In the genomic region with DNA sequence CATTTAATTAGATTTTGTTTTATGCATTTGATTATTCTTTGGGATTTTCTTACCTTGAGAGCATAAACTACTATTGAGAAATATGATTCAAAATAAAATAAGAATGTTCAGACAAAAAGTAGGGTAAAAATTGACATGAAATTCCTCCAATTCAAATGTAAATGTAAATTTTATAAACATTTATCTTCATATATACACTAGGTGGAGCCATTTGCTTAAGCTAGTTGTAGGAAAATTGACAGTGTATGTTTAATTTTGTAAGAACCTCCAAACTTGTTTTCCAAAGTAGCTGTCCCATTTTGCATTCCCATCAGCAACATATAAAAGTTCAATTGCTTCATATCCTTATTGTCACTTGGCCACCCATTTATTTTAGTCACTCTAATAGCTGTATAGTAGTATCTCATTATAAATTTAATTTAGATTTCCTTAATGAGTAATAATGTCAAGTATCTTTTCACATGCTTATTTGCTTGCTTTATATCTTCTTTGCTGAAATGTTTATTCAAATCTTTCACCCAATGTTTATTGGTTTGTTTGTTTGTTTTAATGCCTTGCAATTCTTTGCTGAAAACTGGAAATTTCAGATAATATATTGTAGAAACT, we compare ENCODE assay signal across 9 cellular contexts. TPM values are rescaled to one million over a fixed set of nuclear protein-coding genes. Genes with fewer than 3 reads are reported as not detected.
DNase-seq lines count a peak whose midpoint lies in the region; ATAC-seq, FAIRE-seq and TF ChIP-seq lines count a peak whose summit lies in the region.
"Had no signal": no experiment of that assay in that cellular context is flagged by ENCODE, and none has a peak within 500 bp of the region (broad histone marks: within the 10 kb centered on the region; RNA-seq: fewer than 3 reads in every experiment).

No MANE protein-coding gene starts in this region.

- ATAC-seq in Right ventricle myocardium superior (ENCODE audit: poor library complexity) (no peak), upper lobe of right lung (no peak), GM18870 (IDR thresholded peaks at IDR 0.05; ENCODE audit: unreplicated experiment) (no peak)

- FAIRE-seq in endometrium (lab: Jason Lieb, UNC): peak; percentile 21
- FAIRE-seq: TTC549 had no signal

- no peak overlapping the region for H3K4me3 ChIP-seq in left ventricle myocardium inferior
- no peak overlapping the region for H3K4me3 ChIP-seq in upper lobe of right lung

- peak; percentile 51 for TF ChIP-seq CTCF in left ventricle myocardium inferior (IDR thresholded peaks at IDR 0.05; ENCODE audit: borderline replicate concordance)
- TF ChIP-seq CTCF in upper lobe of right lung (IDR thresholded peaks at IDR 0.05): peak; percentile 35

- H3K9me3 ChIP-seq in left ventricle myocardium inferior (replicated peaks) (peaks cover 6% of the 10 kb centered on the region), upper lobe of right lung (no peaks in the 10 kb centered on the region)

- no peak for DNase-seq in left ventricle myocardium inferior
- no peak for DNase-seq in Right ventricle myocardium superior
- peak; percentile 43 for DNase-seq in NCI-H748 (lab: John Stamatoyannopoulos, UW; ENCODE audit: unreplicated experiment)
- no peak for DNase-seq in upper lobe of right lung
- DNase-seq in NCI-H146 (lab: John Stamatoyannopoulos, UW): no peak
- no peak for DNase-seq in midbrain (lab: John Stamatoyannopoulos, UW)

- intact Hi-C loops in left ventricle myocardium inferior (cut with micrococcal nuclease): no loop called here
- intact Hi-C loops in Right ventricle myocardium superior (cut with DNase I): no loop called here
- intact Hi-C loops in upper lobe of right lung (cut with DNase I): no loop called here

- H3K4me1 ChIP-seq in left ventricle myocardium inferior: peaks cover 6% of the 10 kb centered on the region
- H3K4me1 ChIP-seq in upper lobe of right lung: no peaks in the 10 kb centered on the region

- H3K27ac ChIP-seq in left ventricle myocardium inferior (replicated peaks): no peak overlapping the region
- no peak overlapping the region for H3K27ac ChIP-seq in upper lobe of right lung

- H3K27me3 ChIP-seq in left ventricle myocardium inferior (ENCODE audit: low read depth): no peaks in the 10 kb centered on the region
- H3K27me3 ChIP-seq in upper lobe of right lung: no peaks in the 10 kb centered on the region

- H3K36me3 ChIP-seq in left ventricle myocardium inferior (no peaks in the 10 kb centered on the region), upper lobe of right lung (no peaks in the 10 kb centered on the region)

RNA-seq across cellular contexts. Expression of a gene that starts 37.6 kb away (rescaled TPM):
- total RNA-seq in left ventricle myocardium inferior (not detected), Right ventricle myocardium superior (not detected), upper lobe of right lung (not detected)
